2 cellular contexts compared by ENCODE assay signal in genomic region chr3:130748981-130749380, GRCh38.
TF ChIP-seq lines count a peak whose summit lies in the region.

No MANE protein-coding gene starts in this region.

TF ChIP-seq in GM23338, 12 proteins besides CTCF, POLR2A, EP300 and RAD21 (continued from another document):
- TF ChIP-seq REST (IDR thresholded peaks at IDR 0.05; ENCODE audit: unreplicated experiment) (no peak), EZH2phosphoT487 (IDR thresholded peaks at IDR 0.05; ENCODE audit: unreplicated experiment) (no peak), ZNF462 (CRISPR knock-in tag; IDR thresholded peaks at IDR 0.05) (no peak), ZNF331 (CRISPR knock-in tag; IDR thresholded peaks at IDR 0.05; ENCODE audit: low read depth) (no peak), ZNF114 (CRISPR knock-in tag; IDR thresholded peaks at IDR 0.05) (no peak), ETS1 (IDR thresholded peaks at IDR 0.05) (no peak), JUNB (IDR thresholded peaks at IDR 0.05; ENCODE audit: unreplicated experiment) (no peak), CREB1 (CRISPR knock-in tag; IDR thresholded peaks at IDR 0.05; ENCODE audit: low read depth) (no peak)

TF ChIP-seq in WTC11, 78 proteins besides CTCF, POLR2A, EP300 and RAD21 (continued from another document):
- TF ChIP-seq STAT6 (CRISPR knock-in tag; conservative IDR thresholded peaks at IDR 0.05; ENCODE audit: low read depth) (no peak), ETV6 (CRISPR knock-in tag; IDR thresholded peaks at IDR 0.05) (no peak), ZNF317 (CRISPR knock-in tag; IDR thresholded peaks at IDR 0.05; ENCODE audit: borderline replicate concordance, low read depth) (no peak), NFYB (CRISPR knock-in tag; conservative IDR thresholded peaks at IDR 0.05; ENCODE audit: low read depth) (no peak), ELF4 (CRISPR knock-in tag; IDR thresholded peaks at IDR 0.05; ENCODE audit: low read depth) (no peak)
